Comparison of ENCODE assay signal across 8 cellular contexts in the genomic region with DNA sequence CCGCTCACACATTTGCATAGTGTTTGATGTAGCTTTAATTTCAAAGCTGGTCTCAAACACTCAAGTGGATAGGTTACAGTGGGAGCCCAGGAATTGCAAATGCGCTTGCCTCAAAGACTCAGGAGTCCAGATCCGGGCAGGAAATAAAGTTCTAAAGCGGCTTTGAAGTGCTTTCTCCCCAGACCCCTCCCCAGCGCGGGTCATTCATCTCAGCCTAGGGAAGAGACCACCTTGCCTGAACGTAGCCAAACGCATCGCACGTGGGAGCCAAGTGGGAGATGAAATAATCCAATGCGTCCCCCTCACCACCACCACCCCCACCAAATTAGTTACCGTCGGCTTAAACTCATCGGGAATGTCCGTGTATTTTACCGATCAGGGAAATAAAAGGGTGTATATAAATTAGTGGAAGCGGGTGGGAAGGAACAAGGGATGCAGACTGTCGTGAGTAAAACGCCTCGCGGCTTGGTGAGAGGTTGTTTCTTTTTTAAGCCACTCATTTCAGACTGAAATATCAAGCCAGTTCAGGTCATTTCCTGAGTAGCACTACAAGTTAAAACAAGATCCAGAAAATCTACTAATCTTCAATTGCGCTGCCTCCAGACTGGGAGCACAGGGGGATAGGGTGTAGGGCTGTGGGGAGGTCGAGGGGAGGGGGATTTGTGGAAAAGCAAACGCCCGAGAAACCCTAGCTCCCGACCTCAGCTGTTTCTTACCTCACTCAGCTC.
DNase-seq lines count a peak whose midpoint lies in the region; ATAC-seq and TF ChIP-seq lines count a peak whose summit lies in the region.

No MANE protein-coding gene starts in this region.

- TF ChIP-seq CTCF in heart right ventricle (IDR thresholded peaks at IDR 0.05), result no peak

- peaks cover 0 to 52% (median 0%) of the 10 kb centered on the region in 7 donors for H3K27me3 ChIP-seq in heart right ventricle

- in situ Hi-C loops in ACHN (cut with HindIII; ENCODE audit: low pct_ligation_motif_present, low pct_unique_long_range_greater_than_20kb, low sequenced_read_pairs), result no loop called here

- H3K9me3 Mint-ChIP-seq in activated T-cell treated with anti-CD3 and anti-CD28 coated beads, Interleukin-2, amount 50 U/mL, for 24 hours, result no peaks in the 10 kb centered on the region

- intact Hi-C loops in heart right ventricle (cut with DNase I), result loop anchor here in 8 of 10 donors (5.0 to 10.0 kb wide), 10 partner anchors 41 to 249 kb away; no protein-coding TSS in a partner anchor
- intact Hi-C loops in posterior cingulate gyrus (cut with DNase I), result loop anchor here (2.0 kb wide), 1 partner anchor 81 kb away; no protein-coding TSS in a partner anchor

- peak overlapping the region; percentile 78 for H3K27ac Mint-ChIP-seq in activated T-cell treated with anti-CD3 and anti-CD28 coated beads, Interleukin-2, amount 50 U/mL, for 24 hours

- H3K4me3 Mint-ChIP-seq in activated T-cell treated with anti-CD3 and anti-CD28 coated beads, Interleukin-2, amount 50 U/mL, for 24 hours, result peak overlapping the region; percentile 88

- peak overlapping the region; percentile 79 to 96 (median 92) for H3K27ac ChIP-seq in heart right ventricle

- peaks cover 29% of the 10 kb centered on the region for H3K27me3 Mint-ChIP-seq in activated T-cell treated with anti-CD3 and anti-CD28 coated beads, Interleukin-2, amount 50 U/mL, for 24 hours

- peak; percentile 37 for ATAC-seq in GM18907 (IDR thresholded peaks at IDR 0.05; ENCODE audit: unreplicated experiment)
- peak; percentile 25 for ATAC-seq in HG03159 (IDR thresholded peaks at IDR 0.05; ENCODE audit: unreplicated experiment)
- ATAC-seq in heart right ventricle, result peak; percentile 3 to 36 (median 20)

- H3K36me3 ChIP-seq in heart right ventricle, result no peaks in the 10 kb centered on the region

- WGBS in heart right ventricle, 2 donors, result 0 to 1% methylated on average over 26 of the region's 26 CpGs

- peaks cover 4% of the 10 kb centered on the region for H3K36me3 Mint-ChIP-seq in activated T-cell treated with anti-CD3 and anti-CD28 coated beads, Interleukin-2, amount 50 U/mL, for 24 hours (ENCODE audit: low read depth)

- peaks cover 0 to 6% (median 0%) of the 10 kb centered on the region in 11 donors for H3K9me3 ChIP-seq in heart right ventricle

- H3K4me3 ChIP-seq in heart right ventricle, result peak overlapping the region; percentile 58 to 93 (median 76)

- peaks cover 18% of the 10 kb centered on the region for H3K4me1 Mint-ChIP-seq in activated T-cell treated with anti-CD3 and anti-CD28 coated beads, Interleukin-2, amount 50 U/mL, for 24 hours (ENCODE audit: low read depth)

- peaks cover 0 to 55% (median 27%) of the 10 kb centered on the region in 9 donors for H3K4me1 ChIP-seq in heart right ventricle

- DNase-seq in ACHN (peak; percentile 38), heart right ventricle (peak in 1 of 2 donors; percentile 19), renal cortical epithelial cell (ENCODE audit: low read depth) (peak; percentile 41), posterior cingulate gyrus (no peak), cerebellar nuclear complex (lab: John Stamatoyannopoulos, UW) (no peak)
- peak; percentile 34 for DNase-seq in activated T-cell treated with anti-CD3 and anti-CD28 coated beads, Interleukin-2, amount 50 U/mL, for 24 hours

Comparison
In these comparisons a context has a peak if more than half of its experiments do, and no peak if none do; other contexts are left out.
1. DNase-seq: peak in ACHN (single experiment), activated T-cell treated with anti-CD3 and anti-CD28 coated beads, Interleukin-2, amount 50 U/mL, for 24 hours (single experiment) and renal cortical epithelial cell (single experiment); none in posterior cingulate gyrus (0 of 10) and cerebellar nuclear complex (0 of 2).
2. Peak in every context shown above with its lines, with median percentiles within 50 percentile points of each other: ATAC-seq.